Comparison of ENCODE assay signal across 27 cellular contexts in the genomic region with DNA sequence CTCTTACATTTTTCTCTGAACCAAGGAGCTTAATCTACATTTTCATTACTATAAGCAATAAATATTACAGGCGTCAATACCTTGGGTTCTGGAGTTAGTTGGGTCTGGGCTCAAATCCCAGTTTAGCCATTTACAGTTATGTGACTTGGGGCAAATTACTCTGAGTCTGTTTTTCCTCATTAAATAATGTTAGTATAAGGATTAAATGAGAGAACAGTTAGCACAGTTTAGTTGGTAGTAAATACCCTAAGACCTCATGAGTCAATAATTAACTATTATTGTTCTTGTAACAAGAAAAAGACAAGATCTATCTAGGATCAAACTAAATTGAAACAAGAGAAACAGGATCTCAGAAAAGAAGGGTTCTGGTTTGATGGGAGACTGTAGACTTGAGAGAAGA. TPM values are rescaled to one million over a fixed set of nuclear protein-coding genes. Genes with fewer than 3 reads are reported as not detected.
DNase-seq lines count a peak whose midpoint lies in the region; ATAC-seq, FAIRE-seq and TF ChIP-seq lines count a peak whose summit lies in the region.
"Had no signal": no experiment of that assay in that cellular context is flagged by ENCODE, and none has a peak within 500 bp of the region (broad histone marks: within the 10 kb centered on the region; RNA-seq: fewer than 3 reads in every experiment).

No MANE protein-coding gene starts in this region.

- intact Hi-C loops in body of pancreas (cut with DNase I) (no loop called here), kidney (cut with DNase I) (no loop called here)

- no peaks in the 10 kb centered on the region for H3K36me3 ChIP-seq in body of pancreas (replicated peaks in 1 of 2; ENCODE audit: insufficient read depth in 1 of 2, low read depth in 2 of 2)
- no peaks in the 10 kb centered on the region for H3K36me3 ChIP-seq in kidney (ENCODE audit: control insufficient read depth in 1 of 2, insufficient read depth in 2 of 2, low read length in 2 of 2)
- H3K36me3 ChIP-seq in small intestine (ENCODE audit: control insufficient read depth in 2 of 2, insufficient read depth in 2 of 2, low read length in 2 of 2), result peaks cover 0 to 7% of the 10 kb centered on the region in 2 donors
- H3K36me3 ChIP-seq: BLaER1 treated with 17β-estradiol and CSF1 and Interleukin-3, amounts not matched to agents 10 nM and 100 nM; heart right ventricle; tibial artery had no signal

- H3K27me3 ChIP-seq in body of pancreas, result no peaks in the 10 kb centered on the region
- no peaks in the 10 kb centered on the region for H3K27me3 ChIP-seq in small intestine (ENCODE audit: control insufficient read depth in 2 of 2, insufficient read depth in 2 of 2, low read length in 2 of 2)
- H3K27me3 ChIP-seq: BLaER1 treated with 17β-estradiol and CSF1 and Interleukin-3, amounts not matched to agents 10 nM and 100 nM had no signal

- no peaks in the 10 kb centered on the region for H3K9me3 ChIP-seq in A549
- no peaks in the 10 kb centered on the region for H3K9me3 ChIP-seq in body of pancreas
- H3K9me3 ChIP-seq in kidney (ENCODE audit: control insufficient read depth in 1 of 2, low read length in 2 of 2), result no peaks in the 10 kb centered on the region
- no peaks in the 10 kb centered on the region for H3K9me3 ChIP-seq in small intestine (ENCODE audit: control insufficient read depth, low read depth)
- H3K9me3 ChIP-seq: BLaER1 treated with 17β-estradiol and CSF1 and Interleukin-3, amounts not matched to agents 10 nM and 100 nM; heart right ventricle; tibial artery had no signal

- POLR2A ChIA-PET in A549 (lab: Yijun Ruan, JAX), result interaction anchor here (0.6 to 1.1 kb wide), 2 partner anchors 25 to 366 kb away, joined by 3 to 5 read pairs; partner anchors contain the start of gene PFKFB2

- FAIRE-seq in A549 (lab: Jason Lieb, UNC) (no peak), kidney (lab: Jason Lieb, UNC) (no peak), small intestine (lab: Jason Lieb, UNC) (no peak)
- FAIRE-seq: A204.1, HepG2, TTC549 had no signal

- DNase-seq in A549 (ENCODE audit: low read depth in 1 of 2, low spot score in 1 of 2) (no peak), body of pancreas (no peak), kidney (no peak), small intestine (no peak), COR-L47 (lab: John Stamatoyannopoulos, UW) (no peak), substantia nigra (lab: John Stamatoyannopoulos, UW) (no peak), DMS 273 treated with DMSO at 0.1 percent for 48 hours (lab: John Stamatoyannopoulos, UW) (no peak)
- DNase-seq: activated CD4-positive, alpha-beta T cell treated with anti-CD3 and anti-CD28 coated beads for 36 hours; activated naive CD8-positive, alpha-beta T cell treated with anti-CD3 and anti-CD28 coated beads for 36 hours; GDM1; heart right ventricle; HFFc6; naive thymus-derived CD4-positive, alpha-beta T cell; NCI-H1417 treated with DMSO at 0.1 percent for 48 hours; NCI-H526 treated with DMSO at 0.1 percent for 48 hours; SHP77 treated with DMSO at 0.1 percent for 48 hours; stimulated activated CD4-positive, alpha-beta T cell treated with anti-CD3 and anti-CD28 coated beads, Interleukin-1b, Interleukin-23, amount 100 ng/mL, for 48 hours; stimulated activated naive B cell treated with anti-CD40 and anti-IgM and Interleukin-4, amounts not matched to agents 10 μg/mL and 1 μg/mL and 100 μg/mL, for 72 hours; tibial artery had no signal

- TF ChIP-seq RAD21 in A549 (conservative IDR thresholded peaks at IDR 0.05 in 1 of 2, IDR thresholded peaks at IDR 0.05 in 1 of 2), result no peak

- TF ChIP-seq CTCF in A549 (IDR thresholded peaks at IDR 0.05), result no peak
- TF ChIP-seq CTCF in body of pancreas (IDR thresholded peaks at IDR 0.05), result no peak
- no peak for TF ChIP-seq CTCF in kidney (IDR thresholded peaks at IDR 0.05; ENCODE audit: borderline replicate concordance, extremely low read depth, insufficient read depth)

- H3K4me1 ChIP-seq in A549, result peaks cover 99% of the 10 kb centered on the region
- peaks cover 88% of the 10 kb centered on the region for H3K4me1 ChIP-seq in body of pancreas
- peaks cover 40 to 53% of the 10 kb centered on the region in 2 donors for H3K4me1 ChIP-seq in kidney (ENCODE audit: control insufficient read depth in 1 of 2, insufficient read depth in 1 of 2, low read depth in 1 of 2, low read length in 2 of 2)
- peaks cover 14 to 23% of the 10 kb centered on the region in 2 donors for H3K4me1 ChIP-seq in small intestine (ENCODE audit: control insufficient read depth in 2 of 2, insufficient read depth in 1 of 2, low read depth in 1 of 2, low read length in 1 of 2)

- ATAC-seq in A549 (no peak), body of pancreas (no peak), HG02938 (IDR thresholded peaks at IDR 0.05; ENCODE audit: unreplicated experiment) (no peak)
- ATAC-seq: activated CD4-positive, alpha-beta T cell treated with anti-CD3 and anti-CD28 coated beads for 36 hours; heart right ventricle; HepG2; naive thymus-derived CD4-positive, alpha-beta T cell; stimulated activated naive B cell treated with anti-CD40 and anti-IgM and Interleukin-4, amounts not matched to agents 10 μg/mL and 1 μg/mL and 100 μg/mL, for 72 hours had no signal

- H3K27ac ChIP-seq in A549, result peak overlapping the region; percentile 86 to 89
- H3K27ac ChIP-seq in body of pancreas, result peak overlapping the region in 3 of 4 donors; percentile 90 to 92 (median 91)
- peak overlapping the region; percentile 61 to 65 for H3K27ac ChIP-seq in kidney (ENCODE audit: low read depth in 2 of 2, low read length in 2 of 2)
- H3K27ac ChIP-seq in small intestine (ENCODE audit: low read depth in 1 of 2, low read length in 1 of 2), result peak overlapping the region; percentile 94 to 100
- H3K27ac ChIP-seq in substantia nigra (ENCODE audit: low read depth, low read length, poor library complexity, severe bottlenecking), result no peak overlapping the region
- H3K27ac ChIP-seq: BLaER1 treated with 17β-estradiol and CSF1 and Interleukin-3, amounts not matched to agents 10 nM and 100 nM; tibial artery had no signal

- no peak for TF ChIP-seq EP300 in A549 (IDR thresholded peaks at IDR 0.05)

- CTCF ChIA-PET in A549 (lab: Yijun Ruan, JAX), result interaction anchor here (0.6 to 1.7 kb wide), 7 partner anchors 10 to 364 kb away, joined by 3 to 6 read pairs (median 3); partner anchors contain the start of gene PFKFB2

- WGBS in A549 (ENCODE audit: missing lambda C conversion rate), result 46% methylated on average over 1 of the region's 1 CpG
- 52 to 55% methylated on average over 1 of the region's 1 CpG for WGBS in body of pancreas, 2 donors
- WGBS in small intestine, 3 donors, result 12 to 67% (median 34%) methylated on average over 1 of the region's 1 CpG

- H3K9ac ChIP-seq in kidney (ENCODE audit: low read length in 2 of 2), result peak overlapping the region in 1 of 2 donors; percentile 4
- H3K9ac ChIP-seq: BLaER1 treated with 17β-estradiol and CSF1 and Interleukin-3, amounts not matched to agents 10 nM and 100 nM had no signal

- H3K4me2 ChIP-seq in A549, result peak overlapping the region; percentile 77
- H3K4me2 ChIP-seq: BLaER1 treated with 17β-estradiol and CSF1 and Interleukin-3, amounts not matched to agents 10 nM and 100 nM had no signal

- H3K4me3 ChIP-seq in A549 (no peak overlapping the region), body of pancreas (no peak overlapping the region), kidney (ENCODE audit: low read length in 2 of 2) (peak overlapping the region in 1 of 2 donors; percentile 23), small intestine (ENCODE audit: low read depth in 1 of 2, low read length in 2 of 2) (peak overlapping the region in 1 of 2 donors; percentile 48)
- H3K4me3 ChIP-seq: BLaER1 treated with 17β-estradiol and CSF1 and Interleukin-3, amounts not matched to agents 10 nM and 100 nM; heart right ventricle; tibial artery had no signal

- TF ChIP-seq POLR2A in A549 (IDR thresholded peaks at IDR 0.05; ENCODE audit: low read length) (no peak), body of pancreas (IDR thresholded peaks at IDR 0.05) (no peak)

TF ChIP-seq in A549, 52 proteins besides CTCF, POLR2A, EP300 and RAD21 (continues in another document):
- TF ChIP-seq KDM5A (IDR thresholded peaks at IDR 0.05), result no peak

RNA-seq across cellular contexts. Expression of gene C1orf116, which starts 4.6 kb away (rescaled TPM):
- 2.0 and 2.2 TPM in 2 replicates for polyA plus RNA-seq in A549 (2011; rRNA removed)
- polyA plus RNA-seq in A549 (2012; cell fraction: cytosol; rRNA removed), result 1.2 TPM in 2 replicates
- polyA plus RNA-seq in A549 (2012; cell fraction: nucleus; rRNA removed), result 1.9 and 2.7 TPM in 2 replicates
- 3.2 to 3.6 TPM (median 3.4 TPM) in 3 replicates for polyA plus RNA-seq in A549 (2017; fragmentation: RNase III; extraction: RNeasy Plus Mini Kit Qiagen cat#74134 plus additional on column Dnase treatment)
- polyA minus RNA-seq in A549 (2011; rRNA and poly(A)+ RNA removed), result 2.9 and 3.7 TPM in 2 replicates
- total RNA-seq in body of pancreas, result 10 to 100 TPM; 11.2 to 23.3 TPM
- total RNA-seq in kidney, result 19.6 TPM
- polyA plus RNA-seq in kidney (ENCODE audit: insufficient read depth, low read depth, low replicate concordance), result 11.9 TPM
- polyA plus RNA-seq in small intestine, result 10 to 100 TPM in 2 of 3 donors, 1 to 10 TPM in 1; 9.8 to 29.7 (median 18.9) TPM
- total RNA-seq: activated T-helper 1 cell treated with anti-CD3 and anti-CD28 coated beads, Interleukin-12 subunit alpha, Interleukin-12 subunit beta, Interleukin-2, Interleukin-4 antibody, amounts not matched to agents 30 ng/mL and 10 ng/mL and 1 ng/mL, durations not matched to agents 14 hours and 24 hours and 36 hours; M059J; osteocyte had no signal
- polyA plus RNA-seq: naive thymus-derived CD4-positive, alpha-beta T cell had no signal

RNA-seq across cellular contexts. Expression of gene YOD1, which starts 23.1 kb away (rescaled TPM):
- polyA plus RNA-seq in A549 (2011; rRNA removed) (6.9 and 7.0 TPM in 2 replicates), A549 (2017; fragmentation: RNase III; extraction: RNeasy Plus Mini Kit Qiagen cat#74134 plus additional on column Dnase treatment) (9.5 to 10.3 TPM (median 10.3 TPM) in 3 replicates), kidney (ENCODE audit: insufficient read depth, low read depth, low replicate concordance) (2.7 TPM), small intestine (1 to 10 TPM; 1.9 to 2.7 (median 2.7) TPM)
- 1.5 and 1.7 TPM in 2 replicates for polyA plus RNA-seq in A549 (2012; cell fraction: cytosol; rRNA removed)
- 1.7 and 2.2 TPM in 2 replicates for polyA plus RNA-seq in A549 (2012; cell fraction: nucleus; rRNA removed)
- polyA minus RNA-seq in A549 (2011; rRNA and poly(A)+ RNA removed), result 5.5 and 5.7 TPM in 2 replicates
- total RNA-seq in body of pancreas (1 to 10 TPM; 5.4 to 5.9 TPM), kidney (6.2 TPM)

RNA-seq across cellular contexts. Expression of gene PFKFB2, which starts 25.2 kb away (rescaled TPM):
- polyA plus RNA-seq in A549 (2011; rRNA removed) (6.8 and 7.4 TPM in 2 replicates), A549 (2017; fragmentation: RNase III; extraction: RNeasy Plus Mini Kit Qiagen cat#74134 plus additional on column Dnase treatment) (7.6 to 8.4 TPM (median 8.1 TPM) in 3 replicates), kidney (ENCODE audit: insufficient read depth, low read depth, low replicate concordance) (21.7 TPM), small intestine (10 to 100 TPM; 20.0 to 38.5 (median 23.4) TPM)
- 2.1 and 2.2 TPM in 2 replicates for polyA plus RNA-seq in A549 (2012; cell fraction: cytosol; rRNA removed)
- polyA plus RNA-seq in A549 (2012; cell fraction: nucleus; rRNA removed), result 3.5 and 5.4 TPM in 2 replicates
- polyA minus RNA-seq in A549 (2011; rRNA and poly(A)+ RNA removed), result 5.9 and 6.8 TPM in 2 replicates
- total RNA-seq in body of pancreas (1 to 10 TPM; 4.9 to 9.3 TPM), kidney (20.6 TPM)

RNA-seq across cellular contexts. Expression of gene FCAMR, which starts 57.7 kb away (rescaled TPM):
- polyA plus RNA-seq in A549 (2011; rRNA removed) (not detected in 2 replicates), A549 (2017; fragmentation: RNase III; extraction: RNeasy Plus Mini Kit Qiagen cat#74134 plus additional on column Dnase treatment) (not detected in 3 replicates), kidney (ENCODE audit: insufficient read depth, low read depth, low replicate concordance) (34.6 TPM), small intestine (1 to 10 TPM in 1 of 3 donors, under 1 TPM in 2; 0.54 to 4.5 (median 0.67) TPM)
- not detected in 2 replicates for polyA plus RNA-seq in A549 (2012; cell fraction: cytosol; rRNA removed)
- 0.04 TPM in 1 of 2 replicates, not detected in the other for polyA plus RNA-seq in A549 (2012; cell fraction: nucleus; rRNA removed)
- polyA minus RNA-seq in A549 (2011; rRNA and poly(A)+ RNA removed), result not detected in 2 replicates
- total RNA-seq in body of pancreas (not detected), kidney (1.8 TPM)
- total RNA-seq: activated CD4-positive, alpha-beta T cell treated with anti-CD3 and anti-CD28 coated beads for 36 hours; activated naive CD8-positive, alpha-beta T cell treated with anti-CD3 and anti-CD28 coated beads for 36 hours; activated T-helper 1 cell treated with anti-CD3 and anti-CD28 coated beads, Interleukin-12 subunit alpha, Interleukin-12 subunit beta, Interleukin-2, Interleukin-4 antibody, amounts not matched to agents 30 ng/mL and 10 ng/mL and 1 ng/mL, durations not matched to agents 14 hours and 24 hours and 36 hours; heart right ventricle; HepG2; HFFc6; M059J; naive thymus-derived CD4-positive, alpha-beta T cell; osteocyte had no signal
- polyA plus RNA-seq: heart right ventricle; HepG2; naive thymus-derived CD4-positive, alpha-beta T cell had no signal
